In the genomic region with DNA sequence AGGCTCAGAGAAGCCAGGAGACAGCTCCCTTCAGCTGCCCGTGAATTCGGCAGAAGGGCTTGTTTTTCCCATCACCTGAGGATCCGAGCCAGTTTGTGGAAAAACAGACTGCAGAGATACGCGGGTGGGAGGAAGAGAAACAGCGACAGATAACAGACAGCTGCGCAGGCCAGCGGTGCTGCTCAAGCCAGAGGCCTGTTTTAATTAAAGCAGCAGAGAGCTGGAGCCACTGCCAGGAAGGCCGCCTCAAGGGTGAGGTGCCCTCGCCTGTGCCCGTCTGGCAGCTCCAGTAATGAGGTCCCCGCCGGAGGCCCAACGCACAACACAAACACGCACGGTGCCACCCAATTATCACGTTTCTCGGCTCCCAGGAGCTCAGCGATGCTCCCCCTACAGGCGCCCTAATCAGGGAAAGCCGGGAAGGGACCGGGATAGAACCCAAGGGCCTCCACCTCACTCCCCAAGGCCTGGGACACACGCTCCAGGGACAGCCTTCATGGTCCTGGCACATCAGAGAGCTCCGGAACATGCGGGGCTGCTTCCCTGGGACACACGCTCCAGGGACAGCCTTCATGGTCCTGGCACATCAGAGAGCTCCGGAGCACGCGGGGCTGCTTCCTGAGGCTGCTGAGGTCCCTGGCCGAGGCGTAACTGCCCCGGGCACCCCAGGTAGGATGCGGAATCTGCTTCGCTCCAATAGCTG, we compare ENCODE assay signal across 12 cellular contexts.
DNase-seq lines count a peak whose midpoint lies in the region; ATAC-seq, FAIRE-seq and TF ChIP-seq lines count a peak whose summit lies in the region.
"Had no signal": no experiment of that assay in that cellular context is flagged by ENCODE, and none has a peak within 500 bp of the region (broad histone marks: within the 10 kb centered on the region; RNA-seq: fewer than 3 reads in every experiment).

No MANE protein-coding gene starts in this region.

- peak overlapping the region; percentile 62 for H4K8ac ChIP-seq in H1 (ENCODE audit: extremely low read depth, insufficient read depth, low read length)

- H3K23me2 ChIP-seq in H1 (ENCODE audit: low read depth, low read length): peaks cover 4% of the 10 kb centered on the region; the same call in 1 of the 2 replicates

- H2BK15ac ChIP-seq in H1 (ENCODE audit: low read length): no peak overlapping the region

- DNase-seq in H1 (ENCODE audit: low read depth in 1 of 2, low spot score in 2 of 2) (peak in 1 of 2 experiments; percentile 73), left kidney (ENCODE audit: low read depth, low spot score) (peak; percentile 47), spleen (peak; percentile 65), Calu3 (no peak)
- DNase-seq in activated CD4-positive, alpha-beta T cell treated with anti-CD3 and anti-CD28 coated beads, Interleukin-2, amount 10 ng/mL, durations not matched to agents 7 days and 5 days: no peak
- DNase-seq: Karpas-422, naive B cell, NCI-H774, T1000 had no signal

- H3K27me3 Mint-ChIP-seq in activated CD4-positive, alpha-beta T cell treated with anti-CD3 and anti-CD28 coated beads, Interleukin-2, amount 10 ng/mL, durations not matched to agents 7 days and 5 days: no peaks in the 10 kb centered on the region
- H3K27me3 Mint-ChIP-seq in Calu3 (ENCODE audit: unreplicated experiment): no peaks in the 10 kb centered on the region
- H3K27me3 Mint-ChIP-seq: naive B cell had no signal

- H3K36me3 ChIP-seq in HUES6 (ENCODE audit: control insufficient read depth, insufficient read depth, low read length) (peaks cover 4% of the 10 kb centered on the region; the same call in 1 of the 2 replicates), H1 (ENCODE audit: control insufficient read depth in 2 of 4, insufficient read depth in 4 of 4, low read length in 3 of 4) (peaks cover 0 to 5% (median 0%) of the 10 kb centered on the region in 4 experiments; a peak in 2 of 8 replicates), spleen (peaks cover 0 to 15% (median 0%) of the 10 kb centered on the region in 6 donors)

- H3K36me3 Mint-ChIP-seq in activated CD4-positive, alpha-beta T cell treated with anti-CD3 and anti-CD28 coated beads, Interleukin-2, amount 10 ng/mL, durations not matched to agents 7 days and 5 days (ENCODE audit: low read depth): peaks cover 12% of the 10 kb centered on the region
- no peaks in the 10 kb centered on the region for H3K36me3 Mint-ChIP-seq in Calu3 (ENCODE audit: insufficient read depth, unreplicated experiment)

- H3K27ac ChIP-seq in HUES6 (ENCODE audit: low read depth, low read length) (peak overlapping the region; percentile 13; the same call in 1 of the 2 replicates), H1 (ENCODE audit: low read depth, low read length) (peak overlapping the region; percentile 20; the same call in 1 of the 2 replicates), spleen (peak overlapping the region in 5 of 8 donors; percentile 1 to 82 (median 34))

- H3K4me3 ChIP-seq in HUES6 (ENCODE audit: low read depth, low read length) (no peak overlapping the region), H1 (ENCODE audit: extremely low read depth in 1 of 4, insufficient read depth in 2 of 4, low read depth in 3 of 4, low read length in 4 of 4) (no peak overlapping the region; a peak in 1 of 8 replicates), spleen (no peak overlapping the region)

- BruUV-seq in Calu3 (replicated peaks; lab: Mats Ljungman, UMichigan): no TSS peak

- H3K4me1 ChIP-seq in HUES6 (ENCODE audit: control insufficient read depth, insufficient read depth, low read length) (peaks cover 11% of the 10 kb centered on the region), H1 (replicated peaks in 1 of 4; ENCODE audit: control insufficient read depth in 3 of 4, insufficient read depth in 4 of 4, low read length in 3 of 4) (peaks cover 3 to 28% (median 19%) of the 10 kb centered on the region in 4 experiments), spleen (peaks cover 7 to 27% (median 13%) of the 10 kb centered on the region in 6 donors)

- H2BK5ac ChIP-seq in H1 (ENCODE audit: low read depth, low read length): no peak overlapping the region

- no peak overlapping the region for H2BK12ac ChIP-seq in H1 (ENCODE audit: low read depth, low read length)

- FAIRE-seq in H1 (lab: Jason Lieb, UNC): no peak

- TF ChIP-seq POLR2A in H1 (IDR thresholded peaks at IDR 0.05; ENCODE audit: control extremely low read depth in 1 of 2, low read depth in 2 of 2, low read length in 2 of 2) (no peak), spleen (IDR thresholded peaks at IDR 0.05) (no peak)

- 63% methylated on average over 34 of the region's 34 CpGs; no CpG with 5 or more reads in 1 of the 2 experiments for WGBS in H1 (ENCODE audit: extremely low coverage in 1 of 2, insufficient coverage in 1 of 2, insufficient read length in 1 of 2, insufficient replicate concordance in 2 of 2, low coverage in 1 of 2, low lambda C conversion rate in 2 of 2, missing lambda C conversion rate in 1 of 2), 2 experiments
- 88 to 95% (median 92%) methylated on average over 23 to 34 of the region's 34 CpGs for WGBS in spleen, 5 donors

- H3K79me2 ChIP-seq in H1 (ENCODE audit: control insufficient read depth in 1 of 2, insufficient read depth in 2 of 2, low read length in 2 of 2): peaks cover 0 to 4% of the 10 kb centered on the region in 2 experiments; a peak in 1 of 4 replicates

- TF ChIP-seq RAD21 in H1 (IDR thresholded peaks at IDR 0.05 in 1 of 2, conservative IDR thresholded peaks at IDR 0.05 in 1 of 2; ENCODE audit: low read depth in 2 of 2, low read length in 2 of 2): peak in 1 of 2 experiments; percentile 33; a peak in 1 of 4 replicates

- intact Hi-C loops in spleen (cut with DNase I; ENCODE audit: low total_unique reads): no loop called here
- intact Hi-C loops in Calu3 (cut with micrococcal nuclease; ENCODE audit: unreplicated experiment): no loop called here

- no peak overlapping the region for H2AK5ac ChIP-seq in H1 (ENCODE audit: low read depth, low read length)

- H3K14ac ChIP-seq in H1 (ENCODE audit: insufficient read length): no peak overlapping the region

- POLR2A ChIA-PET in H1 (lab: Charles Lee; ENCODE audit: partially characterized antibody): interaction anchor here (0.7 to 1.5 kb wide), 4 partner anchors 10 to 147 kb away, joined by 3 to 6 read pairs (median 3); a partner anchor contains a TSS
- POLR2A ChIA-PET in activated CD4-positive, alpha-beta T cell treated with anti-CD3 and anti-CD28 coated beads, Interleukin-2, amount 10 ng/mL, durations not matched to agents 7 days and 5 days (lab: Charles Lee): interaction anchor here (0.5 to 0.6 kb wide), 2 partner anchors 31 to 50 kb away, joined by 4 read pairs; no protein-coding TSS in a partner anchor

- peak overlapping the region; percentile 79 for H4K91ac ChIP-seq in H1 (replicated peaks; ENCODE audit: insufficient read length, low read length)

- H3K4me3 Mint-ChIP-seq in activated CD4-positive, alpha-beta T cell treated with anti-CD3 and anti-CD28 coated beads, Interleukin-2, amount 10 ng/mL, durations not matched to agents 7 days and 5 days: no peak overlapping the region
- H3K4me3 Mint-ChIP-seq in Calu3 (ENCODE audit: low read depth, unreplicated experiment): no peak overlapping the region
- H3K4me3 Mint-ChIP-seq: naive B cell had no signal

- H3K79me1 ChIP-seq in H1 (ENCODE audit: low read depth, low read length): no peaks in the 10 kb centered on the region; the same call in 1 of the 2 replicates

- CTCF ChIA-PET in H1 (lab: Charles Lee; ENCODE audit: partially characterized antibody) (interaction anchor here (0.7 to 1.9 kb wide), 32 partner anchors 8 to 347 kb away, joined by 3 to 9 read pairs (median 4); no protein-coding TSS in a partner anchor), Calu3 (lab: Charles Lee) (interaction anchor here (0.6 to 1.4 kb wide), 4 partner anchors 16 to 245 kb away, joined by 3 to 5 read pairs (median 3); no protein-coding TSS in a partner anchor)
- CTCF ChIA-PET in activated CD4-positive, alpha-beta T cell treated with anti-CD3 and anti-CD28 coated beads, Interleukin-2, amount 10 ng/mL, durations not matched to agents 7 days and 5 days (lab: Charles Lee): interaction anchor here (1.0 kb wide), 1 partner anchor 18 kb away, joined by 4 read pairs; no protein-coding TSS in a partner anchor

- TF ChIP-seq CTCF in H1 (IDR thresholded peaks at IDR 0.05; ENCODE audit: control extremely low read depth in 1 of 3, insufficient read depth in 1 of 3, low read depth in 1 of 3, low read length in 3 of 3) (peak; percentile 25 to 46 (median 32)), spleen (IDR thresholded peaks at IDR 0.05 in 8 of 11, conservative IDR thresholded peaks at IDR 0.05 in 3 of 11) (no peak), Calu3 (IDR thresholded peaks at IDR 0.05; ENCODE audit: unreplicated experiment) (no peak)

- peaks cover 0 to 4% of the 10 kb centered on the region in 2 experiments for H4K20me1 ChIP-seq in H1 (replicated peaks in 1 of 2; ENCODE audit: control insufficient read depth in 1 of 2, insufficient read depth in 2 of 2, low read length in 2 of 2)

- no peak overlapping the region for H2BK20ac ChIP-seq in H1 (ENCODE audit: low read length)

- H3K23ac ChIP-seq in H1 (ENCODE audit: insufficient read length): no peak overlapping the region

- H3K18ac ChIP-seq in H1 (ENCODE audit: extremely low read depth, low read length): no peak overlapping the region; the same call in 1 of the 2 replicates

- no peaks in the 10 kb centered on the region for H3K27me3 ChIP-seq in HUES6 (ENCODE audit: control insufficient read depth, insufficient read depth, low read length)
- H3K27me3 ChIP-seq in H1 (replicated peaks in 1 of 4; ENCODE audit: control insufficient read depth in 3 of 4, extremely low read depth in 1 of 4, insufficient read depth in 3 of 4, low read length in 3 of 4): no peaks in the 10 kb centered on the region
- no peaks in the 10 kb centered on the region for H3K27me3 ChIP-seq in spleen (replicated peaks in 1 of 7)

- H3K9me3 ChIP-seq in HUES6 (ENCODE audit: control insufficient read depth, insufficient read depth, low read depth, low read length): peaks cover 2% of the 10 kb centered on the region; the same call in 1 of the 2 replicates
- H3K9me3 ChIP-seq in H1 (ENCODE audit: insufficient read depth in 2 of 2, low read depth in 1 of 2, low read length in 1 of 2): no peaks in the 10 kb centered on the region
- peaks cover 0 to 8% (median 0%) of the 10 kb centered on the region in 8 donors for H3K9me3 ChIP-seq in spleen

- peak overlapping the region; percentile 12 to 41; a peak in 1 of 4 replicates for H3K4me2 ChIP-seq in H1 (ENCODE audit: insufficient read depth in 1 of 2, low read depth in 2 of 2, low read length in 2 of 2)

- ATAC-seq in GM21737 (IDR thresholded peaks at IDR 0.05; ENCODE audit: unreplicated experiment) (no peak), HG03175 (IDR thresholded peaks at IDR 0.05; ENCODE audit: unreplicated experiment) (no peak)

- peak overlapping the region; percentile 52 for H3K56ac ChIP-seq in H1 (replicated peaks; ENCODE audit: insufficient read length, low read depth, low read length)

- H3K4me1 Mint-ChIP-seq in activated CD4-positive, alpha-beta T cell treated with anti-CD3 and anti-CD28 coated beads, Interleukin-2, amount 10 ng/mL, durations not matched to agents 7 days and 5 days: peaks cover 8% of the 10 kb centered on the region
- H3K4me1 Mint-ChIP-seq in Calu3 (ENCODE audit: low read depth, unreplicated experiment): no peaks in the 10 kb centered on the region

- peak overlapping the region; percentile 83 for H3K4ac ChIP-seq in H1 (replicated peaks; ENCODE audit: insufficient read length, low read depth, low read length)

- peak overlapping the region; percentile 47 for H2BK120ac ChIP-seq in H1 (replicated peaks; ENCODE audit: low read depth, low read length)

- H3K9ac ChIP-seq in HUES6 (ENCODE audit: low read length) (no peak overlapping the region), H1 (replicated peaks in 1 of 4; ENCODE audit: extremely low read depth in 1 of 4, low read depth in 3 of 4, low read length in 3 of 4) (peak overlapping the region in 1 of 4 experiments; percentile 2; a peak in 1 of 7 replicates)

- no peak overlapping the region for H2AFZ ChIP-seq in H1 (ENCODE audit: low read length)

- H4K5ac ChIP-seq in H1 (ENCODE audit: insufficient read length, low read depth, low read length): peak overlapping the region; percentile 61

- peaks cover 7% of the 10 kb centered on the region for H3K9me3 Mint-ChIP-seq in activated CD4-positive, alpha-beta T cell treated with anti-CD3 and anti-CD28 coated beads, Interleukin-2, amount 10 ng/mL, durations not matched to agents 7 days and 5 days
- H3K9me3 Mint-ChIP-seq in Calu3 (ENCODE audit: low read depth, unreplicated experiment): no peaks in the 10 kb centered on the region

- H3K27ac Mint-ChIP-seq in activated CD4-positive, alpha-beta T cell treated with anti-CD3 and anti-CD28 coated beads, Interleukin-2, amount 10 ng/mL, durations not matched to agents 7 days and 5 days: no peak overlapping the region
- no peak overlapping the region for H3K27ac Mint-ChIP-seq in Calu3 (ENCODE audit: unreplicated experiment)
- H3K27ac Mint-ChIP-seq: naive B cell had no signal

- TF ChIP-seq EP300 in H1 (IDR thresholded peaks at IDR 0.05; ENCODE audit: borderline replicate concordance in 1 of 2, low read depth in 2 of 2, low read length in 2 of 2): no peak

Comparison
In these comparisons a context has a peak if more than half of its experiments do, and no peak if none do; other contexts are left out.
1. DNase-seq: peak in left kidney (single experiment) and spleen (single experiment); none in activated CD4-positive, alpha-beta T cell treated with anti-CD3 and anti-CD28 coated beads, Interleukin-2, amount 10 ng/mL, durations not matched to agents 7 days and 5 days (single experiment) and Calu3 (single experiment).
2. CTCF ChIP-seq: peak in H1 (3 of 3); none in spleen (0 of 11) and Calu3 (single experiment).
3. Peak in every context shown above with its lines, with median percentiles within 50 percentile points of each other: H3K27ac ChIP-seq.